In the genomic region with DNA sequence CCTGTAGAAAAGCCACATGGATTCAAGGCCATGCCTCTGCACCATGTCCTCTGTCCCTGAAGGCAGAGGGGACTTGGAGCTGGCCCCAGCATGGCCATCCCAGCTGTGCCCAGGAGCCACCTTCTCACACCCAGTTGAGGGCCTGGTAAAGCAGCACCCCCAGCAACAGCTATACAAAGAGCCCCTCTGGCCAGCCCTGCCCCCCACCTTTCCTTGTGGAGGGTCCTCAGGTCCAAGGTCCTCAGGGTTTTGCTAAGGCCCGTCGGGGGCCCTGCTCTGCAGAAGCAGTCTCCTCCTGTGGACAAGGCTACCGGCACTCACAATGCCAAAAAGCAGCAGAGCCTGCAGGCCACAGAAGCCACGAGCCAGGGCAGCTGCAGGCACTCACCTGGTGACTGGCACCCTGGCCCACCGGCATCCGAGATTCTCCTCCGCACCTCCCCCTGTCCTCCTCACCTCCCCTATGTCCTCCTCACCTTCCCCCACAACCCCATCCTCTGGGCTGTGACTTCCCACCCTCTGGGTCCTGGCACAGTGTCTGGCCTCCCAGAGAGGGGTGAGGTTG, we compare ENCODE assay signal across 21 cellular contexts. TPM values are rescaled to one million over a fixed set of nuclear protein-coding genes. Genes with fewer than 3 reads are reported as not detected.
DNase-seq lines count a peak whose midpoint lies in the region; ATAC-seq and TF ChIP-seq lines count a peak whose summit lies in the region.
"Had no signal": no experiment of that assay in that cellular context is flagged by ENCODE, and none has a peak within 500 bp of the region (broad histone marks: within the 10 kb centered on the region; RNA-seq: fewer than 3 reads in every experiment).

No MANE protein-coding gene starts in this region.

- no peak for TF ChIP-seq RAD21 in SK-N-SH (IDR thresholded peaks at IDR 0.05; ENCODE audit: low read length)

- H3K36me3 ChIP-seq in SK-N-SH (replicated peaks in 1 of 2; ENCODE audit: control insufficient read depth in 1 of 2, insufficient read depth in 2 of 2, low read length in 1 of 2) (no peaks in the 10 kb centered on the region), RWPE2 (ENCODE audit: low read depth) (no peaks in the 10 kb centered on the region), mucosa of descending colon (ENCODE audit: low read depth) (no peaks in the 10 kb centered on the region), upper lobe of left lung (no peaks in the 10 kb centered on the region)
- H3K36me3 ChIP-seq: prostate gland, thyroid gland had no signal

- H2AFZ ChIP-seq in SK-N-SH (ENCODE audit: low read depth): no peak overlapping the region

- TF ChIP-seq POLR2A in upper lobe of left lung (IDR thresholded peaks at IDR 0.05): no peak

- WGBS in SK-N-SH (ENCODE audit: low lambda C conversion rate): 79% methylated on average over 4 of the region's 7 CpGs
- 43 to 63% methylated on average over 3 to 7 of the region's 7 CpGs for WGBS in upper lobe of left lung, 2 donors

- no peak overlapping the region; the same call in 1 of the 2 replicates for H3K4me2 ChIP-seq in SK-N-SH
- H3K4me2 ChIP-seq: KMS-11 had no signal

- CTCF ChIA-PET in SK-N-SH (lab: Yijun Ruan, JAX): no interaction called here

- TF ChIP-seq EP300 in SK-N-SH (IDR thresholded peaks at IDR 0.05; ENCODE audit: borderline replicate concordance in 1 of 2, low read depth in 1 of 2, low read length in 1 of 2): no peak
- TF ChIP-seq EP300 in upper lobe of left lung (IDR thresholded peaks at IDR 0.05): no peak

- no peaks in the 10 kb centered on the region for H3K79me2 ChIP-seq in SK-N-SH (ENCODE audit: insufficient read depth)

- H3K9ac ChIP-seq in SK-N-SH: no peak overlapping the region
- H3K9ac ChIP-seq: KMS-11 had no signal

- TF ChIP-seq CTCF in SK-N-SH (IDR thresholded peaks at IDR 0.05) (no peak), RWPE2 (IDR thresholded peaks at IDR 0.05; ENCODE audit: poor library complexity, severe bottlenecking) (no peak), mucosa of descending colon (IDR thresholded peaks at IDR 0.05) (no peak), upper lobe of left lung (IDR thresholded peaks at IDR 0.05) (no peak)

- DNase-seq in SK-N-SH: no peak
- DNase-seq in RWPE2 (ENCODE audit: low spot score): peak; percentile 65
- no peak for DNase-seq in mucosa of descending colon
- no peak for DNase-seq in upper lobe of left lung
- no peak for DNase-seq in C1 segment of cervical spinal cord (lab: John Stamatoyannopoulos, UW)
- DNase-seq in activated CD4-positive, CD25-positive, alpha-beta regulatory T cell treated with anti-CD3 and anti-CD28 coated beads, Interleukin-2, amount 50 U/mL, for 72 hours: no peak
- DNase-seq in germinal center (ENCODE audit: low spot score): no peak
- DNase-seq: activated CD8-positive, alpha-beta memory T cell treated with anti-CD3 and anti-CD28 coated beads for 24 hours; activated naive CD4-positive, alpha-beta T cell; activated T-cell treated with anti-CD3 and anti-CD28 coated beads, Interleukin-2, amount 50 U/mL, for 4 hours; cortex of kidney; NCI-H146; NCI-H524; nephron progenitor cell; stimulated activated CD4-positive, alpha-beta T cell treated with anti-CD3 and anti-CD28 coated beads, Interleukin-1b, Interleukin-23, amount 100 ng/mL, for 48 hours; stimulated activated naive CD4-positive, alpha-beta T cell; thyroid gland had no signal

- no peaks in the 10 kb centered on the region for H3K9me3 ChIP-seq in SK-N-SH
- no peaks in the 10 kb centered on the region for H3K9me3 ChIP-seq in RWPE2 (ENCODE audit: severe bottlenecking)
- no peaks in the 10 kb centered on the region for H3K9me3 ChIP-seq in mucosa of descending colon
- H3K9me3 ChIP-seq in upper lobe of left lung: no peaks in the 10 kb centered on the region
- H3K9me3 ChIP-seq: prostate gland, thyroid gland had no signal

- H3K4me1 ChIP-seq in SK-N-SH (ENCODE audit: control insufficient read depth in 1 of 2, insufficient read depth in 2 of 2, low read depth in 1 of 2, low read length in 1 of 2) (peaks cover 0 to 2% of the 10 kb centered on the region in 2 experiments; a peak in 1 of 4 replicates), RWPE2 (ENCODE audit: insufficient read depth, poor library complexity, severe bottlenecking) (peaks cover 18% of the 10 kb centered on the region), mucosa of descending colon (ENCODE audit: low read depth) (no peaks in the 10 kb centered on the region), upper lobe of left lung (peaks cover 14 to 38% (median 25%) of the 10 kb centered on the region in 4 donors)
- H3K4me1 ChIP-seq: prostate gland had no signal

- no peaks in the 10 kb centered on the region for H4K20me1 ChIP-seq in SK-N-SH (ENCODE audit: insufficient read depth)

- peaks cover 4% of the 10 kb centered on the region for H3F3A ChIP-seq in SK-N-SH (replicated peaks; ENCODE audit: insufficient read depth)

- H3K27ac ChIP-seq in SK-N-SH (ENCODE audit: low read depth in 2 of 2, low read length in 1 of 2) (no peak overlapping the region), RWPE2 (ENCODE audit: poor library complexity, severe bottlenecking) (no peak overlapping the region), upper lobe of left lung (peak overlapping the region in 3 of 4 donors; percentile 34 to 71 (median 50))
- H3K27ac ChIP-seq: KMS-11, prostate gland, thyroid gland had no signal

- H3K27me3 ChIP-seq in SK-N-SH (ENCODE audit: insufficient read depth) (no peaks in the 10 kb centered on the region), RWPE2 (ENCODE audit: insufficient read depth, poor library complexity, severe bottlenecking) (no peaks in the 10 kb centered on the region), upper lobe of left lung (no peaks in the 10 kb centered on the region)
- H3K27me3 ChIP-seq: thyroid gland had no signal

- no peaks in the 10 kb centered on the region for H3K9me2 ChIP-seq in SK-N-SH

- POLR2A ChIA-PET in SK-N-SH (lab: Yijun Ruan, JAX): no interaction called here

- ATAC-seq in SK-N-SH treated with all-trans-retinoic acid at 6 μM for 48 hours (peak; percentile 7; the same call in 1 of the 3 replicates), RWPE2 (ENCODE audit: low read depth) (peak; percentile 2; the same call in 1 of the 3 replicates), mucosa of descending colon (peak; percentile 6), upper lobe of left lung (ENCODE audit: low FRiP score in 2 of 2) (peak in 1 of 2 donors; percentile 3)
- ATAC-seq: activated CD4-positive, CD25-positive, alpha-beta regulatory T cell treated with anti-CD3 and anti-CD28 coated beads, Interleukin-2, amount 50 U/mL, for 24 hours had no signal

- H3K4me3 ChIP-seq in SK-N-SH (ENCODE audit: low read depth in 2 of 2, low read length in 1 of 2) (no peak overlapping the region), RWPE2 (ENCODE audit: severe bottlenecking) (no peak overlapping the region), mucosa of descending colon (no peak overlapping the region), upper lobe of left lung (no peak overlapping the region)
- H3K4me3 ChIP-seq: prostate gland, thyroid gland had no signal

- intact Hi-C loops in mucosa of descending colon (cut with DNase I, micrococcal nuclease): no loop called here

TF ChIP-seq in SK-N-SH treated with all-trans-retinoic acid at 6 μM for 48 hours, 23 proteins besides CTCF, POLR2A, EP300 and RAD21 (continues in another document):
- TF ChIP-seq CSDC2 (CRISPR knock-in tag; IDR thresholded peaks at IDR 0.05) (no peak), ARNTL (CRISPR knock-in tag; IDR thresholded peaks at IDR 0.05; ENCODE audit: borderline replicate concordance, low read depth) (no peak), ZNF70 (CRISPR knock-in tag; IDR thresholded peaks at IDR 0.05) (no peak)
- TF ChIP-seq, protein P1, sequence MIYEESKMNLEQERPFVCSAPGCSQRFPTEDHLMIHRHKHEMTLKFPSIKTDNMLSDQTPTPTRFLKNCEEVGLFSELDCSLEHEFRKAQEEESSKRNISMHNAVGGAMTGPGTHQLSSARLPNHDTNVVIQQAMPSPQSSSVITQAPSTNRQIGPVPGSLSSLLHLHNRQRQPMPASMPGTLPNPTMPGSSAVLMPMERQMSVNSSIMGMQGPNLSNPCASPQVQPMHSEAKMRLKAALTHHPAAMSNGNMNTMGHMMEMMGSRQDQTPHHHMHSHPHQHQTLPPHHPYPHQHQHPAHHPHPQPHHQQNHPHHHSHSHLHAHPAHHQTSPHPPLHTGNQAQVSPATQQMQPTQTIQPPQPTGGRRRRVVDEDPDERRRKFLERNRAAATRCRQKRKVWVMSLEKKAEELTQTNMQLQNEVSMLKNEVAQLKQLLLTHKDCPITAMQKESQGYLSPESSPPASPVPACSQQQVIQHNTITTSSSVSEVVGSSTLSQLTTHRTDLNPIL (CRISPR knock-in tag; IDR thresholded peaks at IDR 0.05; ENCODE audit: low read depth): no peak

TF ChIP-seq in SK-N-SH, 30 proteins besides CTCF, POLR2A, EP300 and RAD21 (continues in another document):
- TF ChIP-seq FOSL2 (IDR thresholded peaks at IDR 0.05; ENCODE audit: borderline replicate concordance, low read depth) (no peak), NFIC (IDR thresholded peaks at IDR 0.05; ENCODE audit: borderline replicate concordance) (no peak)
- TF ChIP-seq, protein P2, sequence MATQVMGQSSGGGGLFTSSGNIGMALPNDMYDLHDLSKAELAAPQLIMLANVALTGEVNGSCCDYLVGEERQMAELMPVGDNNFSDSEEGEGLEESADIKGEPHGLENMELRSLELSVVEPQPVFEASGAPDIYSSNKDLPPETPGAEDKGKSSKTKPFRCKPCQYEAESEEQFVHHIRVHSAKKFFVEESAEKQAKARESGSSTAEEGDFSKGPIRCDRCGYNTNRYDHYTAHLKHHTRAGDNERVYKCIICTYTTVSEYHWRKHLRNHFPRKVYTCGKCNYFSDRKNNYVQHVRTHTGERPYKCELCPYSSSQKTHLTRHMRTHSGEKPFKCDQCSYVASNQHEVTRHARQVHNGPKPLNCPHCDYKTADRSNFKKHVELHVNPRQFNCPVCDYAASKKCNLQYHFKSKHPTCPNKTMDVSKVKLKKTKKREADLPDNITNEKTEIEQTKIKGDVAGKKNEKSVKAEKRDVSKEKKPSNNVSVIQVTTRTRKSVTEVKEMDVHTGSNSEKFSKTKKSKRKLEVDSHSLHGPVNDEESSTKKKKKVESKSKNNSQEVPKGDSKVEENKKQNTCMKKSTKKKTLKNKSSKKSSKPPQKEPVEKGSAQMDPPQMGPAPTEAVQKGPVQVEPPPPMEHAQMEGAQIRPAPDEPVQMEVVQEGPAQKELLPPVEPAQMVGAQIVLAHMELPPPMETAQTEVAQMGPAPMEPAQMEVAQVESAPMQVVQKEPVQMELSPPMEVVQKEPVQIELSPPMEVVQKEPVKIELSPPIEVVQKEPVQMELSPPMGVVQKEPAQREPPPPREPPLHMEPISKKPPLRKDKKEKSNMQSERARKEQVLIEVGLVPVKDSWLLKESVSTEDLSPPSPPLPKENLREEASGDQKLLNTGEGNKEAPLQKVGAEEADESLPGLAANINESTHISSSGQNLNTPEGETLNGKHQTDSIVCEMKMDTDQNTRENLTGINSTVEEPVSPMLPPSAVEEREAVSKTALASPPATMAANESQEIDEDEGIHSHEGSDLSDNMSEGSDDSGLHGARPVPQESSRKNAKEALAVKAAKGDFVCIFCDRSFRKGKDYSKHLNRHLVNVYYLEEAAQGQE (IDR thresholded peaks at IDR 0.05; ENCODE audit: low read depth, low read length): no peak

RNA-seq across cellular contexts. Expression of a gene that starts 39.9 kb away (rescaled TPM):
- polyA plus RNA-seq in SK-N-SH (2012; rRNA removed): 32.5 and 42.3 TPM in 2 replicates
- 30.1 and 38.3 TPM in 2 replicates for polyA plus RNA-seq in SK-N-SH (2012; cell fraction: cytosol; rRNA removed)
- 54.3 and 65.1 TPM in 2 replicates for polyA plus RNA-seq in SK-N-SH (2012; cell fraction: nucleus; rRNA removed)
- total RNA-seq in mucosa of descending colon: 10 to 100 TPM in 2 of 3 donors, 1 to 10 TPM in 1; 6.7 to 27.2 (median 26.0) TPM
- total RNA-seq in upper lobe of left lung: 100 to 1,000 TPM; 403 to 922 (median 538) TPM

Comparison
In these comparisons a context has a peak if more than half of its experiments do, and no peak if none do; other contexts are left out.
1. H3K27ac ChIP-seq: peak in upper lobe of left lung (3 of 4); none in SK-N-SH (0 of 2) and RWPE2 (single experiment).
2. RNA of a gene that starts 39.9 kb away (total RNA-seq): 403 to 922 TPM in upper lobe of left lung; 6.7 to 27.2 TPM in mucosa of descending colon; every median in the first group is over 10 times any median in the second.